ENCODE assay signal across 19 cellular contexts in genomic region chr2:105907159-105907558, GRCh38.
"Had no signal": no experiment of that assay in that cellular context is flagged by ENCODE, and none has a peak within 500 bp of the region (broad histone marks: within the 10 kb centered on the region; RNA-seq: fewer than 3 reads in every experiment).

No MANE protein-coding gene starts in this region.

- H3K9me3 ChIP-seq: adrenal gland, esophagus squamous epithelium, lower lobe of right lung, sigmoid colon, tibial artery had no signal

- H3K36me3 Mint-ChIP-seq: neural progenitor cell had no signal

- H3K27ac Mint-ChIP-seq: activated CD4-positive, alpha-beta memory T cell treated with anti-CD3 and anti-CD28 coated beads, Interleukin-2, amount 10 ng/mL, durations not matched to agents 7 days and 5 days; activated CD4-positive, alpha-beta T cell treated with anti-CD3 and anti-CD28 coated beads, Interleukin-2, amount 10 ng/mL, durations not matched to agents 24 days and 14 days; endodermal cell; neural progenitor cell had no signal

- H3K4me3 Mint-ChIP-seq: activated CD4-positive, alpha-beta memory T cell treated with anti-CD3 and anti-CD28 coated beads, Interleukin-2, amount 10 ng/mL, durations not matched to agents 7 days and 5 days; activated CD4-positive, alpha-beta T cell treated with anti-CD3 and anti-CD28 coated beads, Interleukin-2, amount 10 ng/mL, durations not matched to agents 24 days and 14 days; activated T-cell treated with anti-CD3 and anti-CD28 coated beads, Interleukin-2, amount 50 U/mL, for 72 hours; endodermal cell; neural progenitor cell; stimulated activated naive CD8-positive, alpha-beta T cell treated with anti-CD3 and anti-CD28 coated beads, Interleukin-15, Interleukin-2, amounts not matched to agents 100 ng/mL and 50 ng/mL, for 24 hours had no signal

- H3K27me3 Mint-ChIP-seq: activated CD4-positive, alpha-beta memory T cell treated with anti-CD3 and anti-CD28 coated beads, Interleukin-2, amount 10 ng/mL, durations not matched to agents 7 days and 5 days; activated CD4-positive, alpha-beta T cell treated with anti-CD3 and anti-CD28 coated beads, Interleukin-2, amount 10 ng/mL, durations not matched to agents 24 days and 14 days; naive thymus-derived CD8-positive, alpha-beta T cell; stimulated activated naive CD8-positive, alpha-beta T cell treated with anti-CD3 and anti-CD28 coated beads, Interleukin-15, Interleukin-2, amounts not matched to agents 100 ng/mL and 50 ng/mL, for 24 hours had no signal

- ATAC-seq: activated T-cell treated with anti-CD3 and anti-CD28 coated beads, Interleukin-2, amount 50 U/mL, for 72 hours; left colon; lower lobe of right lung had no signal

- DNase-seq: activated CD4-positive, alpha-beta memory T cell treated with anti-CD3 and anti-CD28 coated beads, Interleukin-2, amount 10 ng/mL, durations not matched to agents 7 days and 5 days; activated CD4-positive, alpha-beta T cell treated with anti-CD3 and anti-CD28 coated beads, Interleukin-2, amount 10 ng/mL, durations not matched to agents 24 days and 14 days; activated effector memory CD4-positive, alpha-beta T cell treated with Interleukin-2 at 50 U/mL for 16 hours; activated naive CD4-positive, alpha-beta T cell treated with anti-CD3 and anti-CD28 coated beads, Interleukin-2, amount 50 U/mL, for 16 hours; activated T-cell treated with anti-CD3 and anti-CD28 coated beads, Interleukin-2, amount 50 U/mL, for 72 hours; adrenal gland; cortex of kidney; endodermal cell; esophagus squamous epithelium; left colon; lower lobe of right lung; posterior cingulate gyrus; sigmoid colon; stimulated activated CD4-positive, alpha-beta T cell treated with anti-CD3 and anti-CD28 coated beads, Interleukin-4, amount 100 ng/mL, for 1 hour; SW 1271; tibial artery had no signal
